In the genomic region with DNA sequence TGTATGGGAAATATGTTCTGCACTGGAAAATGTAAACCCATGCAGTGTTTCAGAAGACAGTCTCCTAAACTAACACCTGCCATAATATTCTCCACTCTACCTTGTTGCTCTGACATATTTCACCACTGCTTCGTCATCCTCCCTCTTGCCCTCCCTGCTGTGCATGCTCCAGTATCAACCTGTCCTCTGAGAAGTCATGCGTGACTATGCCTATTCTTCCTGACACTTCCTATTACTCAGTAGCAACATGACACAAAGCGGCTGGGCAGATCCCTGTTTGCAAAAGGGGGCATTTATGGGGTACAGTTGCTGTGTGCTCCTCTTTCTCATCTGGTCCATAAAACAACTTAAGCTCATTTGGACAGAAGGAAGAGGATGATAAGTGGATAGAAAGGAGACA, we compare ENCODE assay signal across 15 cellular contexts.
DNase-seq lines count a peak whose midpoint lies in the region; ATAC-seq and TF ChIP-seq lines count a peak whose summit lies in the region.
"Had no signal": no experiment of that assay in that cellular context is flagged by ENCODE, and none has a peak within 500 bp of the region (broad histone marks: within the 10 kb centered on the region; RNA-seq: fewer than 3 reads in every experiment).

No MANE protein-coding gene starts in this region.

- H3K27me3 Mint-ChIP-seq in nephron progenitor cell (ENCODE audit: low read depth, poor library complexity), result peaks cover 6% of the 10 kb centered on the region
- no peaks in the 10 kb centered on the region for H3K27me3 Mint-ChIP-seq in osteocyte (ENCODE audit: unreplicated experiment)

- H3K27ac Mint-ChIP-seq in nephron progenitor cell, result no peak overlapping the region
- no peak overlapping the region for H3K27ac Mint-ChIP-seq in osteocyte (ENCODE audit: unreplicated experiment)
- H3K27ac Mint-ChIP-seq: CD8-positive, alpha-beta T cell had no signal

- no peak for TF ChIP-seq CTCF in nephron progenitor cell (IDR thresholded peaks at IDR 0.05)
- no peak for TF ChIP-seq CTCF in osteocyte (IDR thresholded peaks at IDR 0.05)

- H3K36me3 Mint-ChIP-seq in nephron progenitor cell (ENCODE audit: low read depth) (no peaks in the 10 kb centered on the region), osteocyte (ENCODE audit: unreplicated experiment) (no peaks in the 10 kb centered on the region)
- H3K36me3 Mint-ChIP-seq: CD8-positive, alpha-beta T cell had no signal

- ATAC-seq in activated CD4-positive, CD25-positive, alpha-beta regulatory T cell treated with anti-CD3 and anti-CD28 coated beads, Interleukin-2, amount 50 U/mL, for 24 hours, result no peak
- ATAC-seq: CD8-positive, alpha-beta T cell; HepG2 had no signal

- peak; percentile 37 for DNase-seq in DMS153 treated with DMSO at 0.1 percent for 48 hours (lab: John Stamatoyannopoulos, UW; ENCODE audit: unreplicated experiment)
- peak; percentile 3 for DNase-seq in RKO (ENCODE audit: low spot score)
- peak; percentile 38 for DNase-seq in cerebellum (ENCODE audit: low spot score)
- DNase-seq in left kidney (ENCODE audit: low read depth, low spot score), result peak; percentile 80
- DNase-seq in DMS 273 (lab: John Stamatoyannopoulos, UW; ENCODE audit: unreplicated experiment), result no peak
- DNase-seq in nephron progenitor cell, result no peak
- DNase-seq in osteocyte (ENCODE audit: extremely low spot score, unreplicated experiment), result no peak
- DNase-seq: CD8-positive, alpha-beta T cell; GF-D8; MG63; NCI-H1092; NCI-H1694; NCI-H510A treated with DMSO at 0.1 percent for 48 hours had no signal

- H3K4me1 Mint-ChIP-seq in nephron progenitor cell (peaks cover 26% of the 10 kb centered on the region), osteocyte (ENCODE audit: unreplicated experiment) (no peaks in the 10 kb centered on the region)

- H3K9me3 Mint-ChIP-seq in nephron progenitor cell (no peaks in the 10 kb centered on the region), osteocyte (ENCODE audit: unreplicated experiment) (peaks cover 43% of the 10 kb centered on the region)

- H3K4me3 Mint-ChIP-seq in nephron progenitor cell (no peak overlapping the region), osteocyte (ENCODE audit: unreplicated experiment) (no peak overlapping the region)
- H3K4me3 Mint-ChIP-seq: CD8-positive, alpha-beta T cell had no signal

Comparison
In these comparisons a context has a peak if more than half of its experiments do, and no peak if none do; other contexts are left out.
1. DNase-seq: peak in DMS153 treated with DMSO at 0.1 percent for 48 hours (single experiment), RKO (single experiment), cerebellum (single experiment) and left kidney (single experiment); none in DMS 273 (single experiment), nephron progenitor cell (single experiment) and osteocyte (single experiment).